In the genomic region with DNA sequence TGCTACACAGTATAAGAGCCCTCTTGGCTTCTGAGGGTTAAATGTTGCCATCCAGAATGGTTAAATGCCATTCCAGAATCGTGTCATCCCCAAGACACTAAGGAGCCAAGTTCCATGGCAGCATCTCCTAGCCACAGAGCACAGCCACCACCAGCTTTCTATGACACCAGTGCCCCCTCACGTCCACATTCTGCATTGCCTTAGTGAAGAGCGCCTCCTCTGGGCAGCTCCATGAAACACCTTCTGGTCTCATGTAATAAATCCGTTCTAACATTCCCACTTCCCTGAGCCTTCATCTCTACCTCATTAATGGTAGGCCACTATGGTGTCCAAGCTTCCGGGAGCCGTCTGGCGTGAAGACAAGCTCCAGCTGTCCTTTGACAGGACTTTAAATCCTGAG, we compare ENCODE assay signal across 9 cellular contexts. TPM values are rescaled to one million over a fixed set of nuclear protein-coding genes. Genes with fewer than 3 reads are reported as not detected.
A peak's percentile ranks its signal among the peaks of the same experiment; 100 is the strongest.
DNase-seq lines count a peak whose midpoint lies in the region; ATAC-seq and TF ChIP-seq lines count a peak whose summit lies in the region.
"Had no signal": no experiment of that assay in that cellular context is flagged by ENCODE, and none has a peak within 500 bp of the region (broad histone marks: within the 10 kb centered on the region; RNA-seq: fewer than 3 reads in every experiment).

No MANE protein-coding gene starts in this region.

- no peak overlapping the region for H3K27ac ChIP-seq in HCT116 (ENCODE audit: low read depth, low read length)
- H3K27ac ChIP-seq in SJSA1 = no peak overlapping the region
- H3K27ac ChIP-seq in mammary epithelial cell (ENCODE audit: insufficient read depth, low read depth, low read length) = no peak overlapping the region
- no peak overlapping the region for H3K27ac ChIP-seq in thoracic aorta
- H3K27ac ChIP-seq in prostate gland = no peak overlapping the region

- TF ChIP-seq RAD21 in HCT116 (IDR thresholded peaks at IDR 0.05; ENCODE audit: low read depth) = peak; percentile 79

- no peaks in the 10 kb centered on the region for H3K9me2 ChIP-seq in HCT116 (ENCODE audit: insufficient read depth)

- H3K4me2 ChIP-seq in HCT116 (ENCODE audit: low read length) (no peak overlapping the region), mammary epithelial cell (ENCODE audit: insufficient read depth, low read depth, low read length) (no peak overlapping the region)

- ATAC-seq in HCT116 (peak; percentile 91), left colon (peak; percentile 42), thoracic aorta (ENCODE audit: insufficient number of reproducible peaks, low FRiP score, low read depth) (no peak), GM21381 (IDR thresholded peaks at IDR 0.05; ENCODE audit: unreplicated experiment) (no peak)

- H2AFZ ChIP-seq in HCT116 (ENCODE audit: low read depth, low read length, poor library complexity, severe bottlenecking) = no peak overlapping the region
- H2AFZ ChIP-seq in mammary epithelial cell (ENCODE audit: low read depth, low read length) = no peak overlapping the region

- CTCF ChIA-PET in HCT116 (lab: Charles Lee) (interaction anchor here (0.7 to 1.7 kb wide), 6 partner anchors 9 to 73 kb away, joined by 3 to 7 read pairs (median 4); partner anchors contain the start of gene HNRNPH1), mammary epithelial cell (lab: Charles Lee; ENCODE audit: low non-redundant PET) (no interaction called here)

- H3K9me3 ChIP-seq in HCT116 (ENCODE audit: control insufficient read depth in 1 of 2, insufficient read depth in 1 of 2, low read depth in 1 of 2, low read length in 2 of 2) = no peaks in the 10 kb centered on the region
- no peaks in the 10 kb centered on the region for H3K9me3 ChIP-seq in SJSA1 (replicated peaks)
- no peaks in the 10 kb centered on the region for H3K9me3 ChIP-seq in mammary epithelial cell (replicated peaks; ENCODE audit: insufficient read depth, low read length)
- no peaks in the 10 kb centered on the region for H3K9me3 ChIP-seq in thoracic aorta
- no peaks in the 10 kb centered on the region for H3K9me3 ChIP-seq in prostate gland

- H3K27me3 ChIP-seq in HCT116 (ENCODE audit: insufficient read depth, low read length) (no peaks in the 10 kb centered on the region), SJSA1 (replicated peaks) (no peaks in the 10 kb centered on the region), mammary epithelial cell (ENCODE audit: insufficient read depth, low read length) (no peaks in the 10 kb centered on the region), thoracic aorta (replicated peaks; ENCODE audit: insufficient read depth) (no peaks in the 10 kb centered on the region), prostate gland (replicated peaks; ENCODE audit: insufficient read depth) (no peaks in the 10 kb centered on the region)

- intact Hi-C loops in HCT116 (cut with micrococcal nuclease) = loop anchor here (5.0 kb wide), 2 partner anchors 46 to 501 kb away; partner anchors contain the start of gene HNRNPH1
- intact Hi-C loops in mammary epithelial cell (cut with micrococcal nuclease) = no loop called here
- intact Hi-C loops in left colon (cut with DNase I, micrococcal nuclease) = no loop called here
- intact Hi-C loops in prostate gland (cut with DNase I) = no loop called here

- POLR2A ChIA-PET in HCT116 (lab: Charles Lee) = interaction anchor here (1.1 kb wide), 1 partner anchor 45 kb away, joined by 4 read pairs; the partner anchor contains the start of gene HNRNPH1

- 0 out of 4 replicates have a peak, but pooled peaks cover 0 to 7% of the 10 kb centered on the region in 2 experiments for H3K36me3 ChIP-seq in HCT116 (ENCODE audit: control insufficient read depth in 1 of 2, insufficient read depth in 2 of 2, low read length in 2 of 2)
- H3K36me3 ChIP-seq in SJSA1 = peaks cover 10% of the 10 kb centered on the region
- H3K36me3 ChIP-seq in mammary epithelial cell (ENCODE audit: insufficient read depth, low read length) = peaks cover 5% of the 10 kb centered on the region
- peaks cover 9% of the 10 kb centered on the region for H3K36me3 ChIP-seq in thoracic aorta
- no peaks in the 10 kb centered on the region for H3K36me3 ChIP-seq in prostate gland

- peak; percentile 69 for DNase-seq in DMS53 (lab: John Stamatoyannopoulos, UW)
- DNase-seq in HCT116 (ENCODE audit: low read depth, low spot score) = peak; percentile 48
- DNase-seq in SJSA1 (ENCODE audit: low read depth in 1 of 2, low spot score in 2 of 2) = peak; percentile 33 to 59
- peak; percentile 30 for DNase-seq in mammary epithelial cell
- peak in 1 of 2 donors; percentile 28 for DNase-seq in left colon
- no peak for DNase-seq in thoracic aorta (ENCODE audit: low spot score)
- DNase-seq in prostate gland (ENCODE audit: low spot score) = no peak

- RAD21 ChIA-PET in HCT116 (lab: Charles Lee; ENCODE audit: low non-redundant PET in 1 of 2, low total read pairs in 2 of 2, uncharacterized antibody in 2 of 2, unreplicated experiment in 2 of 2) = no interaction called here

- dilution Hi-C loops in mammary epithelial cell (cut with HindIII; ENCODE audit: low sequenced_read_pairs) = loop anchor here (5.0 kb wide), 2 partner anchors 39 to 89 kb away; no protein-coding TSS in a partner anchor

- H3K9ac ChIP-seq in HCT116 (ENCODE audit: low read length) = no peak overlapping the region
- H3K9ac ChIP-seq in mammary epithelial cell (ENCODE audit: insufficient read depth, low read length) = no peak overlapping the region

- peak; percentile 99 for TF ChIP-seq CTCF in HCT116 (IDR thresholded peaks at IDR 0.05 in 2 of 3, conservative IDR thresholded peaks at IDR 0.05 in 1 of 3; ENCODE audit: borderline replicate concordance in 1 of 3, insufficient read depth in 1 of 3, low read depth in 2 of 3, low read length in 2 of 3)
- peak; percentile 80 to 92 for TF ChIP-seq CTCF in mammary epithelial cell (conservative IDR thresholded peaks at IDR 0.05 in 1 of 2, IDR thresholded peaks at IDR 0.05 in 1 of 2; ENCODE audit: extremely low read depth in 1 of 2, insufficient read depth in 1 of 2, low read depth in 1 of 2, low read length in 2 of 2)
- TF ChIP-seq CTCF in thoracic aorta (IDR thresholded peaks at IDR 0.05) = peak; percentile 23
- TF ChIP-seq CTCF in prostate gland (IDR thresholded peaks at IDR 0.05) = peak in 2 of 4 experiments; percentile 25 to 34

- BruUV-seq in HCT116 (replicated peaks; lab: Mats Ljungman, UMichigan) (no TSS peak), mammary epithelial cell (replicated peaks; lab: Mats Ljungman, UMichigan) (no TSS peak)

- TF ChIP-seq POLR2A in HCT116 (IDR thresholded peaks at IDR 0.05; ENCODE audit: borderline replicate concordance, extremely low read depth, insufficient read depth, insufficient read length) (no peak), prostate gland (IDR thresholded peaks at IDR 0.05) (no peak)

- H3K79me2 ChIP-seq in HCT116 (ENCODE audit: insufficient read depth, low read length) (no peaks in the 10 kb centered on the region), mammary epithelial cell (ENCODE audit: insufficient read depth, low read length) (no peaks in the 10 kb centered on the region)

- in situ Hi-C loops in mammary epithelial cell (cut with MboI; ENCODE audit: low sequenced_read_pairs in 2 of 2) = no loop called here

- no peak overlapping the region for H3K4me3 ChIP-seq in HCT116 (replicated peaks in 1 of 2; ENCODE audit: low read depth in 1 of 2, low read length in 2 of 2)
- no peak overlapping the region for H3K4me3 ChIP-seq in SJSA1
- H3K4me3 ChIP-seq in mammary epithelial cell (replicated peaks in 1 of 3; ENCODE audit: insufficient read depth in 1 of 3, low read depth in 2 of 3, low read length in 3 of 3) = no peak overlapping the region
- H3K4me3 ChIP-seq in thoracic aorta = no peak overlapping the region
- no peak overlapping the region for H3K4me3 ChIP-seq in prostate gland

- H4K20me1 ChIP-seq in HCT116 (ENCODE audit: insufficient read depth) (no peaks in the 10 kb centered on the region), mammary epithelial cell (ENCODE audit: insufficient read depth, low read length) (no peaks in the 10 kb centered on the region)

- 33% methylated on average over 7 of the region's 7 CpGs for WGBS in mammary epithelial cell (ENCODE audit: low coverage, missing lambda C conversion rate)
- 43% methylated on average over 7 of the region's 7 CpGs for WGBS in prostate gland

- H3K4me1 ChIP-seq in HCT116 (ENCODE audit: control insufficient read depth in 1 of 2, insufficient read depth in 2 of 2, low read length in 2 of 2) (no peaks in the 10 kb centered on the region), SJSA1 (replicated peaks) (no peaks in the 10 kb centered on the region), mammary epithelial cell (ENCODE audit: insufficient read depth, low read length) (no peaks in the 10 kb centered on the region), thoracic aorta (ENCODE audit: control insufficient read depth in 1 of 2, low read depth in 2 of 2) (no peaks in the 10 kb centered on the region), prostate gland (replicated peaks) (no peaks in the 10 kb centered on the region)

TF ChIP-seq in HCT116, 20 proteins besides CTCF, POLR2A, EP300 and RAD21 (continues in another document):
- TF ChIP-seq CBX3 (IDR thresholded peaks at IDR 0.05; ENCODE audit: low read depth) = 0 out of 2 replicates have a peak, but pooled peaks have one; percentile 16

RNA-seq across cellular contexts. Expression of gene CBY3, which starts 12.4 kb away (rescaled TPM):
- total RNA-seq in HCT116 (2021; ENCODE audit: unreplicated experiment) = not detected
- polyA plus RNA-seq in HCT116 (2012) = 0.15 TPM in 1 of 2 replicates, not detected in the other
- not detected in 2 replicates for total RNA-seq in SJSA1 (2014; rRNA removed; shearing (Covaris generic))
- total RNA-seq in mammary epithelial cell = under 1 TPM in 1 of 2 donors, not detected in 1; 0.33 TPM
- not detected for polyA plus RNA-seq in mammary epithelial cell
- not detected for polyA minus RNA-seq in mammary epithelial cell
- not detected for total RNA-seq in left colon
- 1 to 10 TPM in 1 of 2 donors, not detected in 1; 1.4 TPM for total RNA-seq in thoracic aorta
- total RNA-seq in prostate gland = 1 to 10 TPM in 1 of 2 donors, not detected in 1; 5.0 TPM
- total RNA-seq: skeletal muscle tissue had no signal

RNA-seq across cellular contexts. Expression of gene CANX, which starts 30.4 kb away (rescaled TPM):
- total RNA-seq in HCT116 (2021; ENCODE audit: unreplicated experiment) (766 TPM), mammary epithelial cell (100 to 1,000 TPM; 427 to 645 TPM), left colon (100 to 1,000 TPM; 506 to 601 TPM), thoracic aorta (100 to 1,000 TPM; 240 to 371 TPM), prostate gland (100 to 1,000 TPM; 341 to 468 TPM)
- polyA plus RNA-seq in HCT116 (2012) = 772 and 862 TPM in 2 replicates
- total RNA-seq in SJSA1 (2014; rRNA removed; shearing (Covaris generic)) = 813 and 826 TPM in 2 replicates
- polyA plus RNA-seq in mammary epithelial cell = 208 TPM
- 1,512 TPM for polyA minus RNA-seq in mammary epithelial cell

RNA-seq across cellular contexts. Expression of gene HNRNPH1, which starts 44.9 kb away (rescaled TPM):
- total RNA-seq in HCT116 (2021; ENCODE audit: unreplicated experiment) (788 TPM), mammary epithelial cell (100 to 1,000 TPM; 276 to 481 TPM), left colon (100 to 1,000 TPM; 352 to 431 TPM), thoracic aorta (100 to 1,000 TPM; 442 to 785 TPM), prostate gland (100 to 1,000 TPM; 260 to 398 TPM)
- 320 and 338 TPM in 2 replicates for polyA plus RNA-seq in HCT116 (2012)
- 639 and 733 TPM in 2 replicates for total RNA-seq in SJSA1 (2014; rRNA removed; shearing (Covaris generic))
- polyA plus RNA-seq in mammary epithelial cell = 130 TPM
- polyA minus RNA-seq in mammary epithelial cell = 289 TPM

Comparison
In these comparisons a context has a peak if more than half of its experiments do, and no peak if none do; other contexts are left out.
1. DNase-seq: peak in DMS53 (single experiment), HCT116 (single experiment), SJSA1 (2 of 2) and mammary epithelial cell (single experiment); none in thoracic aorta (single experiment) and prostate gland (single experiment).
2. ATAC-seq: peak in HCT116 (single experiment) and left colon (single experiment); none in thoracic aorta (single experiment) and GM21381 (single experiment).